ENCODE assay signal across 10 cellular contexts in the genomic region with DNA sequence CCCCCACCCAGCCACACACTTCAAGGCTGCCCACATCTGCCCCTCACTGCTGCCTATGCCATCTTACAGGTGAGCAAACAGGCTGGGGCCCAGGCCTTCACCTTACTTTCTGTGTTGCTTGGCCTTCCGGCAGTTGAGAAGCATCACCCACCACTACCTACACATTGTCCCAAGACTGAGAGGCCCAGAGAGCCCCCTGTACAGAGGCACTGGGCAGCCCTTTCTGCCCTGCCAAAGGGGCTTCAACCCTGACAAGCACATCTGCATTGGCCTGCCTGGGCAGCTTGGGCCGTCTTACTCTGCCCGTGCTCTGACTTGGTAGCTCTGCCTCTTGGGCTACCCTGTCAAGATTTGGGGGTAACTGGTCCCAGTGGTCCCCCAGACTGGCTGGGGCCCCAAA. TPM values are rescaled to one million over a fixed set of nuclear protein-coding genes. Genes with fewer than 3 reads are reported as not detected.
DNase-seq lines count a peak whose midpoint lies in the region; ATAC-seq and TF ChIP-seq lines count a peak whose summit lies in the region.
"Had no signal": no experiment of that assay in that cellular context is flagged by ENCODE, and none has a peak within 500 bp of the region (broad histone marks: within the 10 kb centered on the region; RNA-seq: fewer than 3 reads in every experiment).

No MANE protein-coding gene starts in this region.

- intact Hi-C loops in CD4-positive, alpha-beta T cell (cut with DNase I, micrococcal nuclease), result loop anchor here in 1 of 2 experiments (2.0 kb wide), 1 partner anchor 101 kb away; a partner anchor contains a TSS

- ATAC-seq in CD4-positive, alpha-beta T cell (ENCODE audit: poor library complexity), result no peak

- no peaks in the 10 kb centered on the region for H3K9me3 Mint-ChIP-seq in CD4-positive, alpha-beta T cell
- H3K9me3 Mint-ChIP-seq in endodermal cell, result no peaks in the 10 kb centered on the region

- POLR2A ChIA-PET in CD4-positive, alpha-beta T cell (lab: Charles Lee), result interaction anchor here (1.1 to 3.1 kb wide), 3 partner anchors 14 to 78 kb away, joined by 4 to 14 read pairs (median 8); a partner anchor contains a TSS

- H3K9me3 ChIP-seq in CD4-positive, alpha-beta T cell (ENCODE audit: control insufficient read depth, low read length), result no peaks in the 10 kb centered on the region
- no peaks in the 10 kb centered on the region for H3K9me3 ChIP-seq in OCI-LY3 (ENCODE audit: insufficient read depth, low read length)
- H3K9me3 ChIP-seq in endodermal cell (ENCODE audit: control insufficient read depth, low read length), result no peaks in the 10 kb centered on the region
- no peaks in the 10 kb centered on the region for H3K9me3 ChIP-seq in osteoblast (ENCODE audit: low read depth, low read length)

- CTCF ChIA-PET in CD4-positive, alpha-beta T cell (lab: Charles Lee), result no interaction called here

- H3K4me3 Mint-ChIP-seq in CD4-positive, alpha-beta T cell, result peak overlapping the region; percentile 93
- peak overlapping the region; percentile 92 for H3K4me3 Mint-ChIP-seq in endodermal cell

- peak overlapping the region; percentile 90 for H3K27ac Mint-ChIP-seq in CD4-positive, alpha-beta T cell
- peak overlapping the region; percentile 72 for H3K27ac Mint-ChIP-seq in endodermal cell

- no peaks in the 10 kb centered on the region for H3K27me3 Mint-ChIP-seq in CD4-positive, alpha-beta T cell
- no peaks in the 10 kb centered on the region for H3K27me3 Mint-ChIP-seq in endodermal cell (ENCODE audit: insufficient read depth)

- H3K9ac ChIP-seq in OCI-LY3 (ENCODE audit: low read length) (no peak overlapping the region), endodermal cell (ENCODE audit: extremely low read depth, low read length, poor library complexity, severe bottlenecking) (peak overlapping the region; percentile 97)

- H3K4me1 Mint-ChIP-seq in CD4-positive, alpha-beta T cell (ENCODE audit: low read depth), result peaks cover 40% of the 10 kb centered on the region
- H3K4me1 Mint-ChIP-seq in endodermal cell, result peaks cover 22% of the 10 kb centered on the region

- H3K4me3 ChIP-seq in OCI-LY3 (ENCODE audit: low read length), result peak overlapping the region; percentile 82
- H3K4me3 ChIP-seq in endodermal cell (ENCODE audit: low read length), result peak overlapping the region; percentile 90
- peak overlapping the region; percentile 99 for H3K4me3 ChIP-seq in osteoblast (ENCODE audit: insufficient read depth, low read length)

- H3K4me2 ChIP-seq in OCI-LY3 (ENCODE audit: low read length), result peak overlapping the region; percentile 63
- H3K4me2 ChIP-seq in osteoblast (ENCODE audit: insufficient read depth, low read length), result peak overlapping the region; percentile 93

- WGBS in endodermal cell (ENCODE audit: insufficient coverage in 1 of 2, insufficient read length in 1 of 2), 2 experiments, result 94% methylated on average over 2 to 3 of the region's 3 CpGs

- no peak for TF ChIP-seq CTCF in CD4-positive, alpha-beta T cell (IDR thresholded peaks at IDR 0.05)
- TF ChIP-seq CTCF in OCI-LY3 (IDR thresholded peaks at IDR 0.05; ENCODE audit: low read depth, low read length), result no peak
- no peak for TF ChIP-seq CTCF in endodermal cell (conservative IDR thresholded peaks at IDR 0.05)
- TF ChIP-seq CTCF in osteoblast (IDR thresholded peaks at IDR 0.05; ENCODE audit: extremely low read depth, low read depth, low read length), result no peak

- H3K27me3 ChIP-seq in CD4-positive, alpha-beta T cell (ENCODE audit: control insufficient read depth, insufficient read depth, low read length), result no peaks in the 10 kb centered on the region
- H3K27me3 ChIP-seq in OCI-LY3 (ENCODE audit: low read depth, low read length), result no peaks in the 10 kb centered on the region
- H3K27me3 ChIP-seq in endodermal cell (ENCODE audit: control insufficient read depth, insufficient read depth, low read length, poor library complexity, severe bottlenecking), result no peaks in the 10 kb centered on the region
- no peaks in the 10 kb centered on the region for H3K27me3 ChIP-seq in osteoblast (ENCODE audit: insufficient read depth, low read length)

- no peaks in the 10 kb centered on the region for H3K36me3 ChIP-seq in OCI-LY3 (replicated peaks; ENCODE audit: low read depth, low read length)
- peaks cover 27% of the 10 kb centered on the region for H3K36me3 ChIP-seq in endodermal cell (ENCODE audit: control insufficient read depth, insufficient read depth, low read length)
- peaks cover 20% of the 10 kb centered on the region for H3K36me3 ChIP-seq in osteoblast (ENCODE audit: insufficient read depth, low read length)

- H3K4me1 ChIP-seq in OCI-LY3 (ENCODE audit: low read length) (peaks cover 10% of the 10 kb centered on the region), endodermal cell (ENCODE audit: control insufficient read depth, insufficient read depth, low read length) (peaks cover 14% of the 10 kb centered on the region), osteoblast (ENCODE audit: insufficient read depth, low read length) (peaks cover 32% of the 10 kb centered on the region)

- no peak for DNase-seq in CD4-positive, alpha-beta T cell
- DNase-seq in endodermal cell (no peak), osteoblast (ENCODE audit: insufficient read length, low spot score, missing footprints) (peak; percentile 85), NCI-H748 (lab: John Stamatoyannopoulos, UW; ENCODE audit: unreplicated experiment) (no peak), NCI-H226 (no peak), NCI-H2081 (lab: John Stamatoyannopoulos, UW) (no peak)
- DNase-seq in activated CD4-positive, alpha-beta T cell treated with anti-CD3 and anti-CD28 coated beads, Interleukin-2, amount 50 U/mL, for 1 hour, result no peak
- DNase-seq: central memory CD4-positive, alpha-beta T cell; NCI-H1105 treated with DMSO at 0.1 percent for 48 hours had no signal

- H3K36me3 Mint-ChIP-seq in CD4-positive, alpha-beta T cell (ENCODE audit: low read depth), result peaks cover 10% of the 10 kb centered on the region
- peaks cover 14% of the 10 kb centered on the region for H3K36me3 Mint-ChIP-seq in endodermal cell (ENCODE audit: low read depth)

- H3K27ac ChIP-seq in CD4-positive, alpha-beta T cell (ENCODE audit: low read depth, low read length), result no peak overlapping the region
- H3K27ac ChIP-seq in OCI-LY3 (ENCODE audit: low read length), result no peak overlapping the region
- no peak overlapping the region for H3K27ac ChIP-seq in endodermal cell (ENCODE audit: low read depth, low read length)
- peak overlapping the region; percentile 82 for H3K27ac ChIP-seq in osteoblast (ENCODE audit: low read depth, low read length)

- no peak overlapping the region for H2AFZ ChIP-seq in OCI-LY3 (ENCODE audit: low read depth, low read length)
- H2AFZ ChIP-seq in osteoblast (ENCODE audit: low read length), result no peak overlapping the region

- H4K20me1 ChIP-seq in OCI-LY3 (ENCODE audit: insufficient read depth, low read length), result no peaks in the 10 kb centered on the region
- H4K20me1 ChIP-seq in osteoblast (ENCODE audit: insufficient read depth, low read length), result peaks cover 19% of the 10 kb centered on the region

- H3K79me2 ChIP-seq in OCI-LY3 (ENCODE audit: low read length), result peaks cover 12% of the 10 kb centered on the region; the same call in 1 of the 2 replicates
- H3K79me2 ChIP-seq in osteoblast (ENCODE audit: insufficient read depth, low read length), result peaks cover 43% of the 10 kb centered on the region

RNA-seq across cellular contexts. Expression of a gene that starts 1.2 kb away (rescaled TPM):
- total RNA-seq in CD4-positive, alpha-beta T cell, result 10 to 100 TPM; 10.7 to 14.3 TPM
- 10 to 100 TPM; 15.3 to 19.6 TPM for total RNA-seq in endodermal cell
- 6.2 TPM for polyA plus RNA-seq in endodermal cell (2013, experiment 1 of 2)
- polyA plus RNA-seq in endodermal cell (2013, experiment 2 of 2), result 6.0 TPM
- 14.5 and 16.5 TPM in 2 replicates for total RNA-seq in osteoblast

RNA-seq across cellular contexts. Expression of a gene that starts 3.1 kb away (rescaled TPM):
- 100 to 1,000 TPM; 179 to 190 TPM for total RNA-seq in CD4-positive, alpha-beta T cell
- total RNA-seq in endodermal cell (100 to 1,000 TPM; 299 to 335 TPM), osteoblast (208 and 212 TPM in 2 replicates)
- polyA plus RNA-seq in endodermal cell (2013, experiment 1 of 2), result 143 TPM
- polyA plus RNA-seq in endodermal cell (2013, experiment 2 of 2), result 127 TPM

RNA-seq across cellular contexts. Expression of a gene that starts 36.2 kb away (rescaled TPM):
- total RNA-seq in CD4-positive, alpha-beta T cell, result 10 to 100 TPM; 10.8 to 11.6 TPM
- total RNA-seq in endodermal cell (10 to 100 TPM; 66.3 to 69.3 TPM), osteoblast (41.0 and 50.3 TPM in 2 replicates)
- 106 TPM for polyA plus RNA-seq in endodermal cell (2013, experiment 1 of 2)
- polyA plus RNA-seq in endodermal cell (2013, experiment 2 of 2), result 99.6 TPM

RNA-seq across cellular contexts. Expression of a gene that starts 53.1 kb away (rescaled TPM):
- 10 to 100 TPM; 21.5 to 24.8 TPM for total RNA-seq in CD4-positive, alpha-beta T cell
- 10 to 100 TPM; 60.4 to 67.4 TPM for total RNA-seq in endodermal cell
- polyA plus RNA-seq in endodermal cell (2013, experiment 1 of 2), result 31.5 TPM
- polyA plus RNA-seq in endodermal cell (2013, experiment 2 of 2), result 32.0 TPM
- total RNA-seq in osteoblast, result 36.2 and 39.5 TPM in 2 replicates

RNA-seq across cellular contexts. Expression of a gene that starts 53.4 kb away (rescaled TPM):
- total RNA-seq in CD4-positive, alpha-beta T cell, result 10 to 100 TPM; 52.2 to 54.5 TPM
- 10 to 100 TPM; 20.7 to 22.2 TPM for total RNA-seq in endodermal cell
- 9.4 TPM for polyA plus RNA-seq in endodermal cell (2013, experiment 1 of 2)
- polyA plus RNA-seq in endodermal cell (2013, experiment 2 of 2), result 10.0 TPM
- total RNA-seq in osteoblast, result 22.1 TPM in 2 replicates
